Comparison of ENCODE assay signal across 17 cellular contexts in genomic region chr15:82710926-82711490, GRCh38. TPM values are rescaled to one million over a fixed set of nuclear protein-coding genes. Genes with fewer than 3 reads are reported as not detected.
DNase-seq lines count a peak whose midpoint lies in the region; ATAC-seq and TF ChIP-seq lines count a peak whose summit lies in the region.
"Had no signal": no experiment of that assay in that cellular context is flagged by ENCODE, and none has a peak within 500 bp of the region (broad histone marks: within the 10 kb centered on the region; RNA-seq: fewer than 3 reads in every experiment).

No MANE protein-coding gene starts in this region.

- H3K4me3 ChIP-seq in left ventricle myocardium inferior = no peak overlapping the region

- peaks cover 64% of the 10 kb centered on the region for H3K27me3 ChIP-seq in left ventricle myocardium inferior (ENCODE audit: low read depth)
- H3K27me3 ChIP-seq: vagina had no signal

- no peaks in the 10 kb centered on the region for H3K9me3 ChIP-seq in left ventricle myocardium inferior (replicated peaks)
- H3K9me3 ChIP-seq: vagina had no signal

- intact Hi-C loops in cardiac septum (cut with DNase I) (no loop called here), left ventricle myocardium inferior (cut with micrococcal nuclease) (no loop called here)
- intact Hi-C loops in activated T-helper 1 cell treated with anti-CD3 and anti-CD28 coated beads, Interleukin-12 subunit alpha, Interleukin-12 subunit beta, Interleukin-2, Interleukin-4 antibody, amounts not matched to agents 30 ng/mL and 10 ng/mL and 1 ng/mL, durations not matched to agents 14 hours and 24 hours and 36 hours (cut with micrococcal nuclease) = no loop called here

- peaks cover 16% of the 10 kb centered on the region for H3K4me1 ChIP-seq in left ventricle myocardium inferior

- no peak overlapping the region for H3K27ac ChIP-seq in left ventricle myocardium inferior (replicated peaks)
- H3K27ac ChIP-seq: SK-N-MC, vagina had no signal

- H3K9me3 Mint-ChIP-seq in activated T-helper 1 cell treated with anti-CD3 and anti-CD28 coated beads, Interleukin-12 subunit alpha, Interleukin-12 subunit beta, Interleukin-2, Interleukin-4 antibody, amounts not matched to agents 30 ng/mL and 10 ng/mL and 1 ng/mL, durations not matched to agents 14 hours and 24 hours and 36 hours = no peaks in the 10 kb centered on the region
- peaks cover 0 to 9% (median 3%) of the 10 kb centered on the region in 7 donors for H3K9me3 Mint-ChIP-seq in naive B cell
- H3K9me3 Mint-ChIP-seq: dendritic cell treated with granulocyte-macrophage colony-stimulating factor and Interleukin-4, amounts not matched to agents 40 ng/mL and 50 ng/mL, for 4 days had no signal

- DNase-seq in cardiac septum (ENCODE audit: low spot score) (peak; percentile 75), left ventricle myocardium inferior (no peak), naive B cell (no peak), NCI-H2029 treated with DMSO at 0.1 percent for 48 hours (lab: John Stamatoyannopoulos, UW) (no peak)
- DNase-seq in activated T-helper 1 cell treated with anti-CD3 and anti-CD28 coated beads, Interleukin-12 subunit alpha, Interleukin-12 subunit beta, Interleukin-2, Interleukin-4 antibody, amounts not matched to agents 30 ng/mL and 10 ng/mL and 1 ng/mL, durations not matched to agents 14 hours and 24 hours and 36 hours (ENCODE audit: low spot score) = no peak
- DNase-seq in activated CD8-positive, alpha-beta memory T cell treated with anti-CD3 and anti-CD28 coated beads, Interleukin-2, amount 50 U/mL, for 48 hours = no peak
- DNase-seq: activated effector memory CD4-positive, alpha-beta T cell treated with Interleukin-2 at 50 U/mL for 16 hours; KG1; NCI-H774 had no signal

- TF ChIP-seq CTCF in left ventricle myocardium inferior (IDR thresholded peaks at IDR 0.05; ENCODE audit: borderline replicate concordance) = no peak

- H3K4me1 Mint-ChIP-seq in activated T-helper 1 cell treated with anti-CD3 and anti-CD28 coated beads, Interleukin-12 subunit alpha, Interleukin-12 subunit beta, Interleukin-2, Interleukin-4 antibody, amounts not matched to agents 30 ng/mL and 10 ng/mL and 1 ng/mL, durations not matched to agents 14 hours and 24 hours and 36 hours (ENCODE audit: low read depth) = no peaks in the 10 kb centered on the region
- H3K4me1 Mint-ChIP-seq in naive B cell = peaks cover 4 to 7% (median 6%) of the 10 kb centered on the region in 3 donors

- peaks cover 10% of the 10 kb centered on the region for H3K27me3 Mint-ChIP-seq in activated T-helper 1 cell treated with anti-CD3 and anti-CD28 coated beads, Interleukin-12 subunit alpha, Interleukin-12 subunit beta, Interleukin-2, Interleukin-4 antibody, amounts not matched to agents 30 ng/mL and 10 ng/mL and 1 ng/mL, durations not matched to agents 14 hours and 24 hours and 36 hours (ENCODE audit: insufficient read depth)
- H3K27me3 Mint-ChIP-seq in naive B cell = peaks cover 18 to 54% (median 44%) of the 10 kb centered on the region in 3 donors

- H3K36me3 ChIP-seq in left ventricle myocardium inferior = no peaks in the 10 kb centered on the region
- H3K36me3 ChIP-seq: vagina had no signal

- peak overlapping the region; percentile 61 for H3K4me3 Mint-ChIP-seq in activated T-helper 1 cell treated with anti-CD3 and anti-CD28 coated beads, Interleukin-12 subunit alpha, Interleukin-12 subunit beta, Interleukin-2, Interleukin-4 antibody, amounts not matched to agents 30 ng/mL and 10 ng/mL and 1 ng/mL, durations not matched to agents 14 hours and 24 hours and 36 hours
- peak overlapping the region in 7 of 8 donors; percentile 1 to 84 (median 55) for H3K4me3 Mint-ChIP-seq in naive B cell
- H3K4me3 Mint-ChIP-seq: dendritic cell treated with granulocyte-macrophage colony-stimulating factor and Interleukin-4, amounts not matched to agents 40 ng/mL and 50 ng/mL, for 4 days had no signal

- no peak for ATAC-seq in naive B cell (ENCODE audit: low read depth in 2 of 2)
- no peak for ATAC-seq in HG03135 (IDR thresholded peaks at IDR 0.05; ENCODE audit: unreplicated experiment)

- no peak overlapping the region for H3K27ac Mint-ChIP-seq in activated T-helper 1 cell treated with anti-CD3 and anti-CD28 coated beads, Interleukin-12 subunit alpha, Interleukin-12 subunit beta, Interleukin-2, Interleukin-4 antibody, amounts not matched to agents 30 ng/mL and 10 ng/mL and 1 ng/mL, durations not matched to agents 14 hours and 24 hours and 36 hours
- no peak overlapping the region for H3K27ac Mint-ChIP-seq in naive B cell
- H3K27ac Mint-ChIP-seq: dendritic cell treated with granulocyte-macrophage colony-stimulating factor and Interleukin-4, amounts not matched to agents 40 ng/mL and 50 ng/mL, for 4 days had no signal

- no peaks in the 10 kb centered on the region for H3K36me3 Mint-ChIP-seq in activated T-helper 1 cell treated with anti-CD3 and anti-CD28 coated beads, Interleukin-12 subunit alpha, Interleukin-12 subunit beta, Interleukin-2, Interleukin-4 antibody, amounts not matched to agents 30 ng/mL and 10 ng/mL and 1 ng/mL, durations not matched to agents 14 hours and 24 hours and 36 hours (ENCODE audit: low read depth)
- H3K36me3 Mint-ChIP-seq in naive B cell = peaks cover 0 to 7% of the 10 kb centered on the region in 2 donors

RNA-seq across cellular contexts. Expression of gene AP3B2, which starts 1.3 kb away (rescaled TPM):
- total RNA-seq in cardiac septum (0.22 TPM), left ventricle myocardium inferior (0.80 TPM)
- total RNA-seq in activated T-helper 1 cell treated with anti-CD3 and anti-CD28 coated beads, Interleukin-12 subunit alpha, Interleukin-12 subunit beta, Interleukin-2, Interleukin-4 antibody, amounts not matched to agents 30 ng/mL and 10 ng/mL and 1 ng/mL, durations not matched to agents 14 hours and 24 hours and 36 hours = 0.21 TPM in 1 of 2 replicates, not detected in the other
- polyA plus RNA-seq in naive B cell (ENCODE audit: low read depth in 6 of 6) = under 1 TPM in 1 of 6 donors, not detected in 5; 0.30 TPM
- total RNA-seq: bronchial epithelial cell, HT-29, pulmonary artery endothelial cell, skeletal muscle tissue had no signal
